In genomic region chr15:59722032-59722431, GRCh38 we compare ENCODE assay signal across 22 cellular contexts. TPM values are rescaled to one million over a fixed set of nuclear protein-coding genes. Genes with fewer than 3 reads are reported as not detected.
DNase-seq lines count a peak whose midpoint lies in the region; ATAC-seq, FAIRE-seq and TF ChIP-seq lines count a peak whose summit lies in the region.
"Had no signal": no experiment of that assay in that cellular context is flagged by ENCODE, and none has a peak within 500 bp of the region (broad histone marks: within the 10 kb centered on the region; RNA-seq: fewer than 3 reads in every experiment).

No MANE protein-coding gene starts in this region.

- FAIRE-seq in urothelium cell line (lab: Jason Lieb, UNC): peak; percentile 53
- FAIRE-seq: A204.1, G401.6, GM12892, GM19239, H1 had no signal

- no peaks in the 10 kb centered on the region for H3K36me3 Mint-ChIP-seq in activated CD8-positive, alpha-beta T cell treated with anti-CD3 and anti-CD28 coated beads, Interleukin-2, amount 10 ng/mL, durations not matched to agents 7 days and 5 days (ENCODE audit: low read depth)
- H3K36me3 Mint-ChIP-seq in activated CD8-positive, alpha-beta T cell treated with anti-CD3 and anti-CD28 coated beads for 36 hours (ENCODE audit: low read depth): no peaks in the 10 kb centered on the region
- H3K36me3 Mint-ChIP-seq in nephron progenitor cell (ENCODE audit: low read depth): no peaks in the 10 kb centered on the region
- peaks cover 4% of the 10 kb centered on the region for H3K36me3 Mint-ChIP-seq in effector memory CD8-positive, alpha-beta T cell (ENCODE audit: insufficient read depth)
- H3K36me3 Mint-ChIP-seq: CD4-positive, CD25-positive, alpha-beta regulatory T cell; CD8-positive, alpha-beta T cell had no signal

- H3K27me3 Mint-ChIP-seq in activated CD8-positive, alpha-beta T cell treated with anti-CD3 and anti-CD28 coated beads, Interleukin-2, amount 10 ng/mL, durations not matched to agents 7 days and 5 days (ENCODE audit: low read depth): peaks cover 2% of the 10 kb centered on the region
- H3K27me3 Mint-ChIP-seq in activated CD8-positive, alpha-beta T cell treated with anti-CD3 and anti-CD28 coated beads for 36 hours: no peaks in the 10 kb centered on the region
- no peaks in the 10 kb centered on the region for H3K27me3 Mint-ChIP-seq in nephron progenitor cell (ENCODE audit: low read depth, poor library complexity)
- peaks cover 8 to 11% of the 10 kb centered on the region in 2 donors for H3K27me3 Mint-ChIP-seq in effector memory CD8-positive, alpha-beta T cell

- no peak for ATAC-seq in activated CD8-positive, alpha-beta T cell treated with anti-CD3 and anti-CD28 coated beads, Interleukin-2, amount 10 ng/mL, durations not matched to agents 7 days and 5 days
- ATAC-seq in activated CD8-positive, alpha-beta T cell treated with anti-CD3 and anti-CD28 coated beads for 36 hours: no peak
- ATAC-seq in effector memory CD8-positive, alpha-beta T cell (replicated peaks): no peak
- no peak for ATAC-seq in GM18858 (IDR thresholded peaks at IDR 0.05; ENCODE audit: unreplicated experiment)
- ATAC-seq: CD8-positive, alpha-beta T cell had no signal

- intact Hi-C loops in activated CD8-positive, alpha-beta T cell treated with anti-CD3 and anti-CD28 coated beads for 36 hours (cut with micrococcal nuclease): loop anchor here (10.0 kb wide), 1 partner anchor 183 kb away; no protein-coding TSS in a partner anchor

- no peaks in the 10 kb centered on the region for H3K9me3 Mint-ChIP-seq in activated CD8-positive, alpha-beta T cell treated with anti-CD3 and anti-CD28 coated beads, Interleukin-2, amount 10 ng/mL, durations not matched to agents 7 days and 5 days (ENCODE audit: insufficient read depth)
- no peaks in the 10 kb centered on the region for H3K9me3 Mint-ChIP-seq in activated CD8-positive, alpha-beta T cell treated with anti-CD3 and anti-CD28 coated beads for 36 hours
- no peaks in the 10 kb centered on the region for H3K9me3 Mint-ChIP-seq in nephron progenitor cell
- H3K9me3 Mint-ChIP-seq in effector memory CD8-positive, alpha-beta T cell: no peaks in the 10 kb centered on the region
- H3K9me3 Mint-ChIP-seq: CD4-positive, CD25-positive, alpha-beta regulatory T cell; CD8-positive, alpha-beta T cell had no signal

- peak; percentile 9 for DNase-seq in activated CD8-positive, alpha-beta T cell treated with anti-CD3 and anti-CD28 coated beads, Interleukin-2, amount 10 ng/mL, durations not matched to agents 7 days and 5 days
- DNase-seq in activated CD8-positive, alpha-beta T cell treated with anti-CD3 and anti-CD28 coated beads for 36 hours: no peak
- DNase-seq in islet precursor cell: peak; percentile 28
- no peak for DNase-seq in nephron progenitor cell
- DNase-seq in urothelium cell line (ENCODE audit: low spot score): no peak
- no peak for DNase-seq in effector memory CD8-positive, alpha-beta T cell
- no peak for DNase-seq in NCI-H82 (lab: John Stamatoyannopoulos, UW)
- DNase-seq: Caco-2; CD4-positive, CD25-positive, alpha-beta regulatory T cell; CD8-positive, alpha-beta T cell; DMS153; DND-41; GM23248; H7; HCEC 1CT had no signal

- no peak overlapping the region for H3K4me3 Mint-ChIP-seq in activated CD8-positive, alpha-beta T cell treated with anti-CD3 and anti-CD28 coated beads, Interleukin-2, amount 10 ng/mL, durations not matched to agents 7 days and 5 days
- H3K4me3 Mint-ChIP-seq in activated CD8-positive, alpha-beta T cell treated with anti-CD3 and anti-CD28 coated beads for 36 hours: no peak overlapping the region
- H3K4me3 Mint-ChIP-seq in nephron progenitor cell: peak overlapping the region; percentile 1
- H3K4me3 Mint-ChIP-seq in effector memory CD8-positive, alpha-beta T cell: no peak overlapping the region
- H3K4me3 Mint-ChIP-seq: B cell; CD4-positive, CD25-positive, alpha-beta regulatory T cell; CD8-positive, alpha-beta T cell had no signal

- no peak overlapping the region for H3K27ac Mint-ChIP-seq in activated CD8-positive, alpha-beta T cell treated with anti-CD3 and anti-CD28 coated beads, Interleukin-2, amount 10 ng/mL, durations not matched to agents 7 days and 5 days
- no peak overlapping the region for H3K27ac Mint-ChIP-seq in activated CD8-positive, alpha-beta T cell treated with anti-CD3 and anti-CD28 coated beads for 36 hours
- peak overlapping the region; percentile 63 for H3K27ac Mint-ChIP-seq in nephron progenitor cell
- peak overlapping the region in 1 of 2 donors; percentile 13 for H3K27ac Mint-ChIP-seq in effector memory CD8-positive, alpha-beta T cell
- H3K27ac Mint-ChIP-seq: B cell; CD4-positive, CD25-positive, alpha-beta regulatory T cell; CD8-positive, alpha-beta T cell had no signal

- CTCF ChIA-PET in activated CD8-positive, alpha-beta T cell treated with anti-CD3 and anti-CD28 coated beads, Interleukin-2, amount 10 ng/mL, durations not matched to agents 7 days and 5 days (lab: Charles Lee): interaction anchor here (1.0 to 1.5 kb wide), 4 partner anchors 31 to 609 kb away, joined by 3 to 5 read pairs (median 3); no protein-coding TSS in a partner anchor
- CTCF ChIA-PET in activated CD8-positive, alpha-beta T cell treated with anti-CD3 and anti-CD28 coated beads for 36 hours (lab: Charles Lee): no interaction called here

- TF ChIP-seq CTCF in activated CD8-positive, alpha-beta T cell treated with anti-CD3 and anti-CD28 coated beads for 36 hours (IDR thresholded peaks at IDR 0.05): no peak
- no peak for TF ChIP-seq CTCF in nephron progenitor cell (IDR thresholded peaks at IDR 0.05)

- H3K4me1 Mint-ChIP-seq in activated CD8-positive, alpha-beta T cell treated with anti-CD3 and anti-CD28 coated beads, Interleukin-2, amount 10 ng/mL, durations not matched to agents 7 days and 5 days (ENCODE audit: low read depth): no peaks in the 10 kb centered on the region
- peaks cover 3% of the 10 kb centered on the region for H3K4me1 Mint-ChIP-seq in activated CD8-positive, alpha-beta T cell treated with anti-CD3 and anti-CD28 coated beads for 36 hours (ENCODE audit: low read depth)
- H3K4me1 Mint-ChIP-seq in nephron progenitor cell: peaks cover 41% of the 10 kb centered on the region
- no peaks in the 10 kb centered on the region for H3K4me1 Mint-ChIP-seq in effector memory CD8-positive, alpha-beta T cell (ENCODE audit: low read depth in 2 of 2)
- H3K4me1 Mint-ChIP-seq: B cell had no signal

- POLR2A ChIA-PET in activated CD8-positive, alpha-beta T cell treated with anti-CD3 and anti-CD28 coated beads, Interleukin-2, amount 10 ng/mL, durations not matched to agents 7 days and 5 days (lab: Charles Lee): no interaction called here
- POLR2A ChIA-PET in activated CD8-positive, alpha-beta T cell treated with anti-CD3 and anti-CD28 coated beads for 36 hours (lab: Charles Lee): no interaction called here

RNA-seq across cellular contexts. Expression of gene BNIP2, which starts 32.9 kb away (rescaled TPM):
- 10 to 100 TPM; 69.0 to 74.8 TPM for total RNA-seq in activated CD8-positive, alpha-beta T cell treated with anti-CD3 and anti-CD28 coated beads, Interleukin-2, amount 10 ng/mL, durations not matched to agents 7 days and 5 days
- total RNA-seq in activated CD8-positive, alpha-beta T cell treated with anti-CD3 and anti-CD28 coated beads for 36 hours: 10 to 100 TPM; 52.2 to 53.2 TPM

Comparison
In these comparisons a context has a peak if more than half of its experiments do, and no peak if none do; other contexts are left out.
1. DNase-seq: peak in activated CD8-positive, alpha-beta T cell treated with anti-CD3 and anti-CD28 coated beads, Interleukin-2, amount 10 ng/mL, durations not matched to agents 7 days and 5 days (single experiment) and islet precursor cell (single experiment); none in activated CD8-positive, alpha-beta T cell treated with anti-CD3 and anti-CD28 coated beads for 36 hours (single experiment), nephron progenitor cell (single experiment), urothelium cell line (single experiment), effector memory CD8-positive, alpha-beta T cell (0 of 3) and NCI-H82 (single experiment).